26 cellular contexts compared by ENCODE assay signal in genomic region chr2:206716607-206717006, GRCh38. TPM values are rescaled to one million over a fixed set of nuclear protein-coding genes. Genes with fewer than 3 reads are reported as not detected.
"Had no signal": no experiment of that assay in that cellular context is flagged by ENCODE, and none has a peak within 500 bp of the region (broad histone marks: within the 10 kb centered on the region; RNA-seq: fewer than 3 reads in every experiment).

No MANE protein-coding gene starts in this region.

- ATAC-seq: esophagus mucosa; heart right ventricle; sciatic nerve; stimulated activated memory B cell treated with anti-CD40 and anti-IgM and Interleukin-4, amounts not matched to agents 10 μg/mL and 1 μg/mL and 100 μg/mL, for 72 hours had no signal

- H2AFZ ChIP-seq: parathyroid adenoma had no signal

- H3K27me3 ChIP-seq: tibial artery, upper lobe of left lung, vagina had no signal

- H3K4me1 ChIP-seq: heart right ventricle, parathyroid adenoma, spleen, tibial artery, upper lobe of left lung, vagina had no signal

- H3K9me3 ChIP-seq: spleen, tibial artery, upper lobe of left lung, vagina had no signal

- H3K27ac ChIP-seq: heart right ventricle, parathyroid adenoma, spleen, tibial artery, upper lobe of left lung, vagina had no signal

- DNase-seq: effector memory CD4-positive, alpha-beta T cell; heart right ventricle; hypothalamus; kidney glomerular epithelial cell; mesendoderm; naive B cell; spleen; stimulated activated CD4-positive, alpha-beta T cell treated with anti-CD3 and anti-CD28 coated beads, Interleukin-15, amount 100 ng/mL, for 24 hours; stimulated activated CD4-positive, alpha-beta T cell treated with anti-CD3 and anti-CD28 coated beads, Interleukin-1b, Interleukin-23, amount 100 ng/mL, for 48 hours; stimulated activated CD4-positive, alpha-beta T cell treated with anti-CD3 and anti-CD28 coated beads, Interleukin-4, amount 100 ng/mL, for 24 hours; tibial artery; upper lobe of left lung had no signal

- H3K79me2 ChIP-seq: parathyroid adenoma had no signal

- H3K9ac ChIP-seq: parathyroid adenoma had no signal

- H3K4me3 ChIP-seq: heart right ventricle, spleen, tibial artery, upper lobe of left lung, vagina had no signal

- H3K36me3 ChIP-seq: heart right ventricle, spleen, tibial artery, upper lobe of left lung, vagina had no signal

RNA-seq across cellular contexts. Expression of gene DYTN, which starts 1.6 kb away (rescaled TPM):
- total RNA-seq: esophagus mucosa, fibroblast of lung, frontal cortex, glomerular endothelial cell, heart right ventricle, liver, lung microvascular endothelial cell, omental fat pad, pulmonary artery endothelial cell, sciatic nerve, skeletal muscle tissue, temporal lobe, upper lobe of left lung, vagina had no signal
- polyA plus RNA-seq: fibroblast of lung, heart right ventricle, liver, spleen had no signal

RNA-seq across cellular contexts. Expression of gene MDH1B, which starts 48.5 kb away (rescaled TPM):
- total RNA-seq: lung microvascular endothelial cell, skeletal muscle tissue had no signal
